ENCODE assay signal across 17 cellular contexts in the genomic region with DNA sequence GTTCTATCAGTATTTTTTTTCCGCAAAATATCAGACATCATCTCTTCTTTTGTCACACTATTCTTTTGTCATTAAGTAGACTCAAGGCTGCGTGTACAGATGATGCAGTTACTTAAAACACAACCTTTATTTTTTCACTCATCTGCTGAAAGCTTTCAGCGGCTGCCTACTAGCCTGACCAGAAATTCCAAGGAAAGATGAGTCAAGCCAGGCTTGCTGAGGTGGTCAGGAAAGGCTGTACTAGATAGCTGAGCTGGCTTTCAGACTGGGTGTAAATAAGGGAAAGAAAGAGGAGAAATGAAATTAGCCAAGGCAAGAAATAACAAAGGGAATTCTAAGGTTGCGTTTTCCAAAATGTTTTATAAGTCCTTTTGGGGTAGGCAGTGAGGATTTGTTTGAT. TPM values are rescaled to one million over a fixed set of nuclear protein-coding genes. Genes with fewer than 3 reads are reported as not detected.
DNase-seq lines count a peak whose midpoint lies in the region; ATAC-seq and TF ChIP-seq lines count a peak whose summit lies in the region.
"Had no signal": no experiment of that assay in that cellular context is flagged by ENCODE, and none has a peak within 500 bp of the region (broad histone marks: within the 10 kb centered on the region; RNA-seq: fewer than 3 reads in every experiment).

No MANE protein-coding gene starts in this region.

- no peaks in the 10 kb centered on the region for H3K9me3 ChIP-seq in gastroesophageal sphincter
- H3K9me3 ChIP-seq: HAP-1, neutrophil had no signal

- H3K36me3 Mint-ChIP-seq in chondrocyte (ENCODE audit: low read depth), result no peaks in the 10 kb centered on the region

- peaks cover 36% of the 10 kb centered on the region for H3K4me1 Mint-ChIP-seq in chondrocyte (ENCODE audit: low read depth)

- H3K27me3 ChIP-seq in gastroesophageal sphincter, result no peaks in the 10 kb centered on the region
- H3K27me3 ChIP-seq: neutrophil had no signal

- no peaks in the 10 kb centered on the region for H3K27me3 Mint-ChIP-seq in chondrocyte (ENCODE audit: low read depth)
- H3K27me3 Mint-ChIP-seq: memory B cell had no signal

- no peaks in the 10 kb centered on the region for H3K36me3 ChIP-seq in gastroesophageal sphincter
- H3K36me3 ChIP-seq: HAP-1, neutrophil had no signal

- DNase-seq in ELR (ENCODE audit: low read depth), result peak; percentile 61
- DNase-seq in RWPE1 (ENCODE audit: low spot score), result peak; percentile 18
- no peak for DNase-seq in chondrocyte (ENCODE audit: low spot score)
- peak; percentile 59 for DNase-seq in kidney tubule cell (ENCODE audit: low spot score)
- no peak for DNase-seq in NCI-H345 (lab: John Stamatoyannopoulos, UW)
- DNase-seq: activated CD4-positive, CD25-positive, alpha-beta regulatory T cell; activated CD8-positive, alpha-beta memory T cell treated with anti-CD3 and anti-CD28 coated beads, Interleukin-2, amount 50 U/mL, for 48 hours; dorsolateral prefrontal cortex; KG1; NCI-H1417 treated with DMSO at 0.1 percent for 48 hours; stimulated activated CD4-positive, alpha-beta T cell treated with anti-CD3 and anti-CD28 coated beads, Interleukin-12 subunit alpha, Interleukin-12 subunit beta, amount 100 ng/mL, for 4 hours had no signal

- no peak for TF ChIP-seq CTCF in RWPE1 (conservative IDR thresholded peaks at IDR 0.05; ENCODE audit: low read depth)
- TF ChIP-seq CTCF in chondrocyte (IDR thresholded peaks at IDR 0.05), result no peak
- no peak for TF ChIP-seq CTCF in gastroesophageal sphincter (IDR thresholded peaks at IDR 0.05)

- WGBS in gastroesophageal sphincter (ENCODE audit: low coverage in 1 of 2), 2 donors, result 69 to 95% methylated on average over 4 of the region's 4 CpGs

- no peak for TF ChIP-seq EP300 in gastroesophageal sphincter (IDR thresholded peaks at IDR 0.05)

- no peaks in the 10 kb centered on the region for H3K4me1 ChIP-seq in gastroesophageal sphincter

- CTCF ChIA-PET in RWPE1 (lab: Yijun Ruan, JAX), result interaction anchor here (0.5 kb wide), 1 partner anchor 1047 kb away, joined by 3 read pairs; no protein-coding TSS in a partner anchor

- H3K27ac Mint-ChIP-seq in chondrocyte (ENCODE audit: unreplicated experiment), result peak overlapping the region; percentile 49
- H3K27ac Mint-ChIP-seq: memory B cell had no signal

- H3K9me3 Mint-ChIP-seq in chondrocyte (ENCODE audit: low read depth), result no peaks in the 10 kb centered on the region
- H3K9me3 Mint-ChIP-seq: memory B cell had no signal

- no peak overlapping the region for H3K4me3 ChIP-seq in gastroesophageal sphincter
- H3K4me3 ChIP-seq: dorsolateral prefrontal cortex, HAP-1 had no signal

- H3K27ac ChIP-seq in RWPE1 (no peak overlapping the region), gastroesophageal sphincter (no peak overlapping the region)
- H3K27ac ChIP-seq: dorsolateral prefrontal cortex, neutrophil had no signal

- POLR2A ChIA-PET in RWPE1 (lab: Yijun Ruan, JAX; ENCODE audit: low non-redundant PET), result no interaction called here

- H3K4me3 Mint-ChIP-seq in chondrocyte (ENCODE audit: unreplicated experiment), result no peak overlapping the region
- H3K4me3 Mint-ChIP-seq: memory B cell had no signal

- no peak for TF ChIP-seq POLR2A in gastroesophageal sphincter (IDR thresholded peaks at IDR 0.05)

- ATAC-seq in GM19324 (IDR thresholded peaks at IDR 0.05; ENCODE audit: low FRiP score, unreplicated experiment), result no peak
- ATAC-seq in HG02588 (IDR thresholded peaks at IDR 0.05; ENCODE audit: unreplicated experiment), result no peak
- no peak for ATAC-seq in gastroesophageal sphincter

RNA-seq across cellular contexts. Expression of gene STK26, which starts 17.9 kb away (rescaled TPM):
- total RNA-seq in chondrocyte, result 17.9 to 20.5 TPM (median 20.2 TPM) in 3 replicates
- 10 to 100 TPM; 11.8 to 18.0 (median 16.0) TPM for total RNA-seq in gastroesophageal sphincter

Comparison
In these comparisons a context has a peak if more than half of its experiments do, and no peak if none do; other contexts are left out.
1. DNase-seq: peak in ELR (single experiment), RWPE1 (single experiment) and kidney tubule cell (single experiment); none in chondrocyte (single experiment) and NCI-H345 (single experiment).